ENCODE assay signal across 15 cellular contexts in genomic region chr12:32196250-32197198, GRCh38.
DNase-seq lines count a peak whose midpoint lies in the region; ATAC-seq and TF ChIP-seq lines count a peak whose summit lies in the region.
"Had no signal": no experiment of that assay in that cellular context is flagged by ENCODE, and none has a peak within 500 bp of the region (broad histone marks: within the 10 kb centered on the region; RNA-seq: fewer than 3 reads in every experiment).

No MANE protein-coding gene starts in this region.

- H3K9me3 ChIP-seq in SK-N-SH: no peaks in the 10 kb centered on the region; the same call in 1 of the 2 replicates
- peaks cover 4% of the 10 kb centered on the region for H3K9me3 ChIP-seq in CD8-positive, alpha-beta T cell (ENCODE audit: low read length)
- H3K9me3 ChIP-seq: Peyer's patch had no signal

- H3K36me3 Mint-ChIP-seq in activated T-cell treated with anti-CD3 and anti-CD28 coated beads, Interleukin-2, amount 50 U/mL, for 4 hours (ENCODE audit: insufficient read depth): peaks cover 16% of the 10 kb centered on the region
- peaks cover 7% of the 10 kb centered on the region for H3K36me3 Mint-ChIP-seq in CD8-positive, alpha-beta T cell

- ATAC-seq in activated T-cell treated with anti-CD3 and anti-CD28 coated beads, Interleukin-2, amount 50 U/mL, for 4 hours: peak; percentile 41 to 46
- ATAC-seq in GM18907 (IDR thresholded peaks at IDR 0.05; ENCODE audit: unreplicated experiment) (peak; percentile 33), GM21825 (IDR thresholded peaks at IDR 0.05; ENCODE audit: unreplicated experiment) (no peak)
- ATAC-seq in CD8-positive, alpha-beta T cell: no peak

- H3K27ac Mint-ChIP-seq in CD8-positive, alpha-beta T cell: no peak overlapping the region

- no peak overlapping the region for H3K9ac ChIP-seq in SK-N-SH

- no peak overlapping the region for H3K4me3 ChIP-seq in SK-N-SH (ENCODE audit: low read depth in 2 of 2, low read length in 1 of 2)
- H3K4me3 ChIP-seq in CD8-positive, alpha-beta T cell (ENCODE audit: low read depth, low read length): no peak overlapping the region
- H3K4me3 ChIP-seq: Peyer's patch had no signal

- H3K27ac ChIP-seq in SK-N-SH (ENCODE audit: low read depth in 2 of 2, low read length in 1 of 2): peak overlapping the region in 1 of 2 experiments; percentile 67; a peak in 2 of 4 replicates
- H3K27ac ChIP-seq in epithelial cell of prostate: peak overlapping the region; percentile 72
- H3K27ac ChIP-seq in CD8-positive, alpha-beta T cell (ENCODE audit: low read depth, low read length): no peak overlapping the region
- H3K27ac ChIP-seq: HL-60, Peyer's patch had no signal

- no peaks in the 10 kb centered on the region for H3K27me3 ChIP-seq in SK-N-SH (ENCODE audit: insufficient read depth)
- no peaks in the 10 kb centered on the region for H3K27me3 ChIP-seq in CD8-positive, alpha-beta T cell (ENCODE audit: insufficient read depth, low read length)
- H3K27me3 ChIP-seq: Peyer's patch had no signal

- no peaks in the 10 kb centered on the region for H3K9me2 ChIP-seq in SK-N-SH

- POLR2A ChIA-PET in SK-N-SH (lab: Yijun Ruan, JAX): no interaction called here
- POLR2A ChIA-PET in CD8-positive, alpha-beta T cell (lab: Charles Lee): no interaction called here

- TF ChIP-seq EP300 in SK-N-SH (IDR thresholded peaks at IDR 0.05; ENCODE audit: borderline replicate concordance in 1 of 2, low read depth in 1 of 2, low read length in 1 of 2): no peak

- peaks cover 0 to 12% of the 10 kb centered on the region in 2 experiments for H3K36me3 ChIP-seq in SK-N-SH (replicated peaks in 1 of 2; ENCODE audit: control insufficient read depth in 1 of 2, insufficient read depth in 2 of 2, low read length in 1 of 2)
- H3K36me3 ChIP-seq in CD8-positive, alpha-beta T cell (ENCODE audit: insufficient read depth, low read length): no peaks in the 10 kb centered on the region
- H3K36me3 ChIP-seq: Peyer's patch had no signal

- intact Hi-C loops in CD8-positive, alpha-beta T cell (cut with DNase I, micrococcal nuclease): no loop called here

- H3K4me2 ChIP-seq in SK-N-SH: peak overlapping the region; percentile 24; the same call in 1 of the 2 replicates

- H2AFZ ChIP-seq in SK-N-SH (ENCODE audit: low read depth): no peak overlapping the region

- H3K79me2 ChIP-seq in SK-N-SH (ENCODE audit: insufficient read depth): peaks cover 8% of the 10 kb centered on the region; the same call in 1 of the 2 replicates

- H3K9me3 Mint-ChIP-seq in activated T-cell treated with anti-CD3 and anti-CD28 coated beads, Interleukin-2, amount 50 U/mL, for 4 hours: peaks cover 33% of the 10 kb centered on the region
- H3K9me3 Mint-ChIP-seq in CD8-positive, alpha-beta T cell: peaks cover 15% of the 10 kb centered on the region

- no peak for DNase-seq in activated T-cell treated with anti-CD3 and anti-CD28 coated beads, Interleukin-2, amount 50 U/mL, for 4 hours
- DNase-seq in activated T-cell treated with anti-CD3 and anti-CD28 coated beads, Interleukin-2, amount 50 U/mL, for 1 hour: no peak
- DNase-seq in SK-N-SH (no peak), epithelial cell of prostate (ENCODE audit: low read depth, low spot score) (no peak)
- no peak for DNase-seq in CD8-positive, alpha-beta T cell
- DNase-seq: Caco-2, DMS153, NCI-H187, NCI-H226, NCI-H524 treated with DMSO at 0.1 percent for 48 hours, Peyer's patch, Right ventricle myocardium superior had no signal

- CTCF ChIA-PET in SK-N-SH (lab: Yijun Ruan, JAX): interaction anchor here (1.2 kb wide), 1 partner anchor 13 kb away, joined by 5 read pairs; no protein-coding TSS in a partner anchor
- CTCF ChIA-PET in CD8-positive, alpha-beta T cell (lab: Charles Lee): no interaction called here

- H3K4me3 Mint-ChIP-seq in activated T-cell treated with anti-CD3 and anti-CD28 coated beads, Interleukin-2, amount 50 U/mL, for 4 hours: no peak overlapping the region
- H3K4me3 Mint-ChIP-seq in CD8-positive, alpha-beta T cell: no peak overlapping the region

- no peaks in the 10 kb centered on the region for H3K27me3 Mint-ChIP-seq in activated T-cell treated with anti-CD3 and anti-CD28 coated beads, Interleukin-2, amount 50 U/mL, for 4 hours (ENCODE audit: low read depth)
- no peaks in the 10 kb centered on the region for H3K27me3 Mint-ChIP-seq in CD8-positive, alpha-beta T cell (ENCODE audit: low read depth)

- no peak for TF ChIP-seq RAD21 in SK-N-SH (IDR thresholded peaks at IDR 0.05; ENCODE audit: low read length)

- peaks cover 0 to 9% of the 10 kb centered on the region in 2 experiments for H3K4me1 ChIP-seq in SK-N-SH (ENCODE audit: control insufficient read depth in 1 of 2, insufficient read depth in 2 of 2, low read depth in 1 of 2, low read length in 1 of 2)
- no peaks in the 10 kb centered on the region for H3K4me1 ChIP-seq in CD8-positive, alpha-beta T cell (ENCODE audit: insufficient read depth, low read length)
- H3K4me1 ChIP-seq: Caco-2, Peyer's patch had no signal

- no peak for TF ChIP-seq CTCF in SK-N-SH (IDR thresholded peaks at IDR 0.05)
- no peak for TF ChIP-seq CTCF in CD8-positive, alpha-beta T cell (IDR thresholded peaks at IDR 0.05)

- peaks cover 5% of the 10 kb centered on the region for H3K4me1 Mint-ChIP-seq in activated T-cell treated with anti-CD3 and anti-CD28 coated beads, Interleukin-2, amount 50 U/mL, for 4 hours (ENCODE audit: low read depth)
- no peaks in the 10 kb centered on the region for H3K4me1 Mint-ChIP-seq in CD8-positive, alpha-beta T cell (ENCODE audit: low read depth)

- H3F3A ChIP-seq in SK-N-SH (replicated peaks; ENCODE audit: insufficient read depth): peaks cover 25% of the 10 kb centered on the region

- H4K20me1 ChIP-seq in SK-N-SH (ENCODE audit: insufficient read depth): no peaks in the 10 kb centered on the region

- WGBS in SK-N-SH (ENCODE audit: low lambda C conversion rate): 95% methylated on average over 6 of the region's 6 CpGs

TF ChIP-seq in SK-N-SH, 30 proteins besides CTCF, POLR2A, EP300 and RAD21:
- no peak for TF ChIP-seq RCOR1 (IDR thresholded peaks at IDR 0.05; ENCODE audit: low read length)
- TF ChIP-seq USF1 (IDR thresholded peaks at IDR 0.05; ENCODE audit: borderline replicate concordance, low read depth): no peak

Comparison
In these comparisons a context has a peak if more than half of its experiments do, and no peak if none do; other contexts are left out.
1. ATAC-seq: peak in activated T-cell treated with anti-CD3 and anti-CD28 coated beads, Interleukin-2, amount 50 U/mL, for 4 hours (2 of 2) and GM18907 (single experiment); none in CD8-positive, alpha-beta T cell (single experiment) and GM21825 (single experiment).